38 cellular contexts compared by ENCODE assay signal in genomic region chr2:110752871-110753270, GRCh38. TPM values are rescaled to one million over a fixed set of nuclear protein-coding genes. Genes with fewer than 3 reads are reported as not detected.
"Had no signal": no experiment of that assay in that cellular context is flagged by ENCODE, and none has a peak within 500 bp of the region (broad histone marks: within the 10 kb centered on the region; RNA-seq: fewer than 3 reads in every experiment).

No MANE protein-coding gene starts in this region.

- H3K4me1 ChIP-seq: ascending aorta, Peyer's patch, SJSA1 had no signal

- H3K9ac ChIP-seq: KMS-11, SK-N-SH had no signal

- H3K9me3 ChIP-seq: ascending aorta, Peyer's patch, SJSA1, SK-N-SH had no signal

- DNase-seq: activated CD4-positive, alpha-beta T cell treated with anti-CD3 and anti-CD28 coated beads for 1 hour; activated CD4-positive, alpha-beta T cell treated with anti-CD3 and anti-CD28 coated beads for 48 hours; activated CD4-positive, alpha-beta T cell treated with anti-CD3 and anti-CD28 coated beads, Interleukin-2, amount 50 U/mL, for 4 hours; activated CD4-positive, CD25-positive, alpha-beta regulatory T cell; activated CD8-positive, alpha-beta T cell treated with anti-CD3 and anti-CD28 coated beads for 36 hours; activated effector memory CD4-positive, alpha-beta T cell treated with anti-CD3 and anti-CD28 coated beads, Interleukin-2, amount 50 U/mL, for 16 hours; activated naive CD4-positive, alpha-beta T cell treated with Interleukin-2 at 50 U/mL for 16 hours; activated naive CD8-positive, alpha-beta T cell treated with anti-CD3 and anti-CD28 coated beads, Interleukin-2, amount 10 ng/mL, durations not matched to agents 7 days and 5 days; activated T-cell treated with anti-CD3 and anti-CD28 coated beads, Interleukin-2, amount 50 U/mL, for 1 hour; activated T-cell treated with anti-CD3 and anti-CD28 coated beads, Interleukin-2, amount 50 U/mL, for 72 hours; amygdala; MM.1S; NCI-H1092 treated with DMSO at 0.1 percent for 48 hours; NCI-H1417; NCI-H146; NCI-H187; NCI-H2029 treated with DMSO at 0.1 percent for 48 hours; NCI-H2107; NCI-H2171; NCI-H510A; NCI-H526; NCI-H748 treated with DMSO at 0.1 percent for 48 hours; NK-92 treated with Interleukin-12 subunit alpha and Interleukin-12 subunit beta, amount 100 ng/mL, for 24 hours; PC-3; Peyer's patch; RPMI8226; SHP77 treated with DMSO at 0.1 percent for 48 hours; SK-N-SH; T-helper 2 cell; T-helper 9 cell had no signal

- H3K27me3 ChIP-seq: ascending aorta, Peyer's patch had no signal

- H3K9me3 Mint-ChIP-seq: activated CD8-positive, alpha-beta T cell treated with anti-CD3 and anti-CD28 coated beads for 36 hours; activated naive CD4-positive, alpha-beta T cell treated with anti-CD3 and anti-CD28 coated beads, Interleukin-2, amount 50 U/mL, for 24 hours; activated naive CD8-positive, alpha-beta T cell treated with anti-CD3 and anti-CD28 coated beads, Interleukin-2, amount 10 ng/mL, durations not matched to agents 7 days and 5 days; activated T-cell treated with anti-CD3 and anti-CD28 coated beads, Interleukin-2, amount 50 U/mL, for 72 hours; activated T-helper 17 cell treated with anti-CD3 and anti-CD28 coated beads, Interleukin-2, amount 50 U/mL, for 72 hours had no signal

- H3K4me2 ChIP-seq: KMS-11, SK-N-SH had no signal

- H3K36me3 Mint-ChIP-seq: activated naive CD4-positive, alpha-beta T cell treated with anti-CD3 and anti-CD28 coated beads, Interleukin-2, amount 50 U/mL, for 24 hours; activated naive CD8-positive, alpha-beta T cell treated with anti-CD3 and anti-CD28 coated beads, Interleukin-2, amount 10 ng/mL, durations not matched to agents 7 days and 5 days had no signal

- H3K27ac ChIP-seq: ascending aorta, KMS-11, Peyer's patch, SJSA1, VCaP had no signal

- H3K4me3 Mint-ChIP-seq: activated CD8-positive, alpha-beta T cell treated with anti-CD3 and anti-CD28 coated beads for 36 hours; activated naive CD4-positive, alpha-beta T cell treated with anti-CD3 and anti-CD28 coated beads, Interleukin-2, amount 50 U/mL, for 24 hours; activated naive CD8-positive, alpha-beta T cell treated with anti-CD3 and anti-CD28 coated beads, Interleukin-2, amount 10 ng/mL, durations not matched to agents 7 days and 5 days; activated T-cell treated with anti-CD3 and anti-CD28 coated beads, Interleukin-2, amount 50 U/mL, for 72 hours; activated T-helper 17 cell treated with anti-CD3 and anti-CD28 coated beads, Interleukin-2, amount 50 U/mL, for 72 hours had no signal

- H3K36me3 ChIP-seq: ascending aorta, Peyer's patch, SJSA1 had no signal

- ATAC-seq: activated CD8-positive, alpha-beta T cell treated with anti-CD3 and anti-CD28 coated beads for 36 hours; activated T-cell treated with anti-CD3 and anti-CD28 coated beads, Interleukin-2, amount 50 U/mL, for 72 hours; activated T-helper 17 cell treated with anti-CD3 and anti-CD28 coated beads, Interleukin-2, amount 50 U/mL, for 72 hours; PC-3 had no signal

- H3K4me3 ChIP-seq: ascending aorta, Peyer's patch, SJSA1 had no signal

- H3K27ac Mint-ChIP-seq: activated CD8-positive, alpha-beta T cell treated with anti-CD3 and anti-CD28 coated beads for 36 hours; activated naive CD4-positive, alpha-beta T cell treated with anti-CD3 and anti-CD28 coated beads, Interleukin-2, amount 50 U/mL, for 24 hours; activated naive CD8-positive, alpha-beta T cell treated with anti-CD3 and anti-CD28 coated beads, Interleukin-2, amount 10 ng/mL, durations not matched to agents 7 days and 5 days; activated T-cell treated with anti-CD3 and anti-CD28 coated beads, Interleukin-2, amount 50 U/mL, for 72 hours; activated T-helper 17 cell treated with anti-CD3 and anti-CD28 coated beads, Interleukin-2, amount 50 U/mL, for 72 hours had no signal

RNA-seq across cellular contexts. Expression of gene ACOXL, which starts 20.5 kb away (rescaled TPM):
- total RNA-seq: activated naive CD8-positive, alpha-beta T cell treated with anti-CD3 and anti-CD28 coated beads, Interleukin-2, amount 10 ng/mL, durations not matched to agents 7 days and 5 days; ascending aorta; cardiac septum; LHCN-M2; Peyer's patch; SJSA1 had no signal
- polyA plus RNA-seq: SK-N-SH had no signal
